Comparison of ENCODE assay signal across 18 cellular contexts in the genomic region with DNA sequence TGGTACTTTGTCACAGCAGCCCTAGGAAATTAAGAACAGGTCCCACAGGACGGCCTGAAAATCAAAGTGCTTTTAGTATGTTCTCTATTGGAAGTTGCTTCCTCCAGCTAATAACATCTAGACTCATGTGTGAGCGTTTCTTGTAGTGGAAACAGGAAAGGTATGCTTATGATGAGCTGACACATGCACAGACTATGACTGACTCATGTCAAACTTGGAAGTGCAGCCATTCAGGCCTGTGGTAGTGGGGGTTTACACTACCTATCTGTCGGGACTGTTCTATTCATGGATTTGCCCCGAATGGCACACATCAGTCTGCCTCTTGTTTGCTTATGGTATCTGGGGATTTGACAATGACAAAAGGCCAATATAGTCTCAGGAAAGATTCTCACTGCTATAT.
DNase-seq lines count a peak whose midpoint lies in the region; ATAC-seq, FAIRE-seq and TF ChIP-seq lines count a peak whose summit lies in the region.
"Had no signal": no experiment of that assay in that cellular context is flagged by ENCODE, and none has a peak within 500 bp of the region (broad histone marks: within the 10 kb centered on the region; RNA-seq: fewer than 3 reads in every experiment).

No MANE protein-coding gene starts in this region.

- H3F3A ChIP-seq in SK-N-SH (replicated peaks; ENCODE audit: insufficient read depth), result no peaks in the 10 kb centered on the region

- H3K9me3 ChIP-seq in SK-N-SH, result no peaks in the 10 kb centered on the region
- H3K9me3 ChIP-seq: neutrophil, right atrium auricular region, suprapubic skin had no signal

- H3K9me3 Mint-ChIP-seq in glutamatergic neuron (ENCODE audit: unreplicated experiment) (no peaks in the 10 kb centered on the region), WTC11 (peaks cover 9% of the 10 kb centered on the region)
- H3K9me3 Mint-ChIP-seq: activated T-cell treated with anti-CD3 and anti-CD28 coated beads, Interleukin-2, amount 50 U/mL, for 24 hours had no signal

- H3K27me3 Mint-ChIP-seq in glutamatergic neuron (ENCODE audit: unreplicated experiment) (no peaks in the 10 kb centered on the region), WTC11 (ENCODE audit: low read depth) (no peaks in the 10 kb centered on the region)

- H4K20me1 ChIP-seq in SK-N-SH (ENCODE audit: insufficient read depth), result no peaks in the 10 kb centered on the region

- no peak overlapping the region for H3K9ac ChIP-seq in SK-N-SH

- CTCF ChIA-PET in SK-N-SH (lab: Yijun Ruan, JAX) (no interaction called here), WTC11 (lab: Charles Lee) (no interaction called here)

- no peaks in the 10 kb centered on the region for H3K36me3 Mint-ChIP-seq in glutamatergic neuron (ENCODE audit: unreplicated experiment)
- no peaks in the 10 kb centered on the region for H3K36me3 Mint-ChIP-seq in WTC11
- H3K36me3 Mint-ChIP-seq: activated naive CD4-positive, alpha-beta T cell treated with anti-CD3 and anti-CD28 coated beads, Interleukin-2, amount 50 U/mL, for 24 hours; immature natural killer cell had no signal

- H3K27ac ChIP-seq in SK-N-SH (ENCODE audit: low read depth in 2 of 2, low read length in 1 of 2), result no peak overlapping the region
- H3K27ac ChIP-seq: neutrophil, right atrium auricular region, suprapubic skin had no signal

- H3K27ac Mint-ChIP-seq in glutamatergic neuron (ENCODE audit: unreplicated experiment) (peak overlapping the region; percentile 48), WTC11 (no peak overlapping the region)
- H3K27ac Mint-ChIP-seq: activated naive CD4-positive, alpha-beta T cell treated with anti-CD3 and anti-CD28 coated beads, Interleukin-2, amount 50 U/mL, for 24 hours; activated T-cell treated with anti-CD3 and anti-CD28 coated beads, Interleukin-2, amount 50 U/mL, for 24 hours; immature natural killer cell had no signal

- peak overlapping the region; percentile 72 for H3K4me3 Mint-ChIP-seq in glutamatergic neuron (ENCODE audit: unreplicated experiment)
- H3K4me3 Mint-ChIP-seq in WTC11, result no peak overlapping the region
- H3K4me3 Mint-ChIP-seq: activated naive CD4-positive, alpha-beta T cell treated with anti-CD3 and anti-CD28 coated beads, Interleukin-2, amount 50 U/mL, for 24 hours; activated T-cell treated with anti-CD3 and anti-CD28 coated beads, Interleukin-2, amount 50 U/mL, for 24 hours; immature natural killer cell had no signal

- H2AFZ ChIP-seq in SK-N-SH (ENCODE audit: low read depth), result 0 out of 2 replicates have a peak overlapping the region, but pooled peaks have one; percentile 44

- H3K4me1 Mint-ChIP-seq in glutamatergic neuron (ENCODE audit: low read depth, unreplicated experiment) (peaks cover 36% of the 10 kb centered on the region), WTC11 (peaks cover 13% of the 10 kb centered on the region)
- H3K4me1 Mint-ChIP-seq: activated naive CD4-positive, alpha-beta T cell treated with anti-CD3 and anti-CD28 coated beads, Interleukin-2, amount 50 U/mL, for 24 hours; immature natural killer cell had no signal

- peak; percentile 100 for FAIRE-seq in HTR-8/SVneo (lab: Jason Lieb, UNC)
- peak; percentile 96 for FAIRE-seq in urothelium cell line (lab: Jason Lieb, UNC)
- FAIRE-seq: HepG2 had no signal

- H3K36me3 ChIP-seq in SK-N-SH (replicated peaks in 1 of 2; ENCODE audit: control insufficient read depth in 1 of 2, insufficient read depth in 2 of 2, low read length in 1 of 2), result no peaks in the 10 kb centered on the region
- H3K36me3 ChIP-seq: neutrophil, right atrium auricular region, suprapubic skin had no signal

- no peak for TF ChIP-seq RAD21 in SK-N-SH (IDR thresholded peaks at IDR 0.05; ENCODE audit: low read length)

- TF ChIP-seq CTCF in SK-N-SH (IDR thresholded peaks at IDR 0.05), result no peak
- TF ChIP-seq CTCF in glutamatergic neuron (IDR thresholded peaks at IDR 0.05; ENCODE audit: partially characterized antibody, unreplicated experiment), result no peak
- TF ChIP-seq CTCF in WTC11 (IDR thresholded peaks at IDR 0.05), result no peak

- H3K4me1 ChIP-seq in SK-N-SH (ENCODE audit: control insufficient read depth in 1 of 2, insufficient read depth in 2 of 2, low read depth in 1 of 2, low read length in 1 of 2), result peaks cover 3 to 5% of the 10 kb centered on the region in 2 experiments; a peak in 2 of 4 replicates
- H3K4me1 ChIP-seq: right atrium auricular region, suprapubic skin had no signal

- TF ChIP-seq EP300 in SK-N-SH (IDR thresholded peaks at IDR 0.05; ENCODE audit: borderline replicate concordance in 1 of 2, low read depth in 1 of 2, low read length in 1 of 2), result no peak

- DNase-seq in HTR-8/SVneo (ENCODE audit: insufficient read length, low spot score) (peak; percentile 48), SK-N-SH (no peak), glutamatergic neuron (no peak), urothelium cell line (ENCODE audit: low spot score) (peak; percentile 76), HUDEP-2 (lab: John Stamatoyannopoulos, UW; ENCODE audit: unreplicated experiment in 76 of 76) (no peak), T-helper 1 cell (no peak), WTC11 (ENCODE audit: low spot score) (no peak)
- DNase-seq: activated CD4-positive, alpha-beta T cell treated with anti-CD3 and anti-CD28 coated beads, Interleukin-2, amount 50 U/mL, for 4 hours; activated T-cell treated with anti-CD3 and anti-CD28 coated beads, Interleukin-2, amount 50 U/mL, for 24 hours; DMS79 treated with DMSO at 0.1 percent for 48 hours; immature natural killer cell; midbrain; SHP77 treated with DMSO at 0.1 percent for 48 hours had no signal

- no peaks in the 10 kb centered on the region for H3K9me2 ChIP-seq in SK-N-SH

- no peaks in the 10 kb centered on the region for H3K79me2 ChIP-seq in SK-N-SH (ENCODE audit: insufficient read depth)

- POLR2A ChIA-PET in SK-N-SH (lab: Yijun Ruan, JAX) (no interaction called here), WTC11 (lab: Charles Lee) (no interaction called here)

- no peaks in the 10 kb centered on the region for H3K27me3 ChIP-seq in SK-N-SH (ENCODE audit: insufficient read depth)
- H3K27me3 ChIP-seq: right atrium auricular region, suprapubic skin had no signal

- ATAC-seq in WTC11, result no peak
- ATAC-seq: HepG2 had no signal

- WGBS in SK-N-SH (ENCODE audit: low lambda C conversion rate), result 43% methylated on average over 3 of the region's 4 CpGs

- no peak overlapping the region for H3K4me3 ChIP-seq in SK-N-SH (ENCODE audit: low read depth in 2 of 2, low read length in 1 of 2)
- H3K4me3 ChIP-seq: right atrium auricular region, suprapubic skin had no signal

- H3K4me2 ChIP-seq in SK-N-SH, result no peak overlapping the region

TF ChIP-seq in SK-N-SH, 30 proteins besides CTCF, POLR2A, EP300 and RAD21 (continues in another document):
- TF ChIP-seq, protein P1, sequence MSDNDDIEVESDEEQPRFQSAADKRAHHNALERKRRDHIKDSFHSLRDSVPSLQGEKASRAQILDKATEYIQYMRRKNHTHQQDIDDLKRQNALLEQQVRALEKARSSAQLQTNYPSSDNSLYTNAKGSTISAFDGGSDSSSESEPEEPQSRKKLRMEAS (IDR thresholded peaks at IDR 0.05; ENCODE audit: low read depth), result no peak
- TF ChIP-seq FOSL2 (IDR thresholded peaks at IDR 0.05; ENCODE audit: borderline replicate concordance, low read depth) (peak; percentile 31; the same call in 1 of the 2 replicates), TAF1 (IDR thresholded peaks at IDR 0.05; ENCODE audit: borderline replicate concordance, low read depth, low read length) (no peak), YY1 (IDR thresholded peaks at IDR 0.05; ENCODE audit: low read depth) (no peak), RXRA (IDR thresholded peaks at IDR 0.05; ENCODE audit: borderline replicate concordance, low read depth) (no peak), SMC3 (IDR thresholded peaks at IDR 0.05; ENCODE audit: low read depth, low read length) (no peak), MXI1 (IDR thresholded peaks at IDR 0.05; ENCODE audit: low read depth, low read length) (no peak)
- TF ChIP-seq, protein P2, sequence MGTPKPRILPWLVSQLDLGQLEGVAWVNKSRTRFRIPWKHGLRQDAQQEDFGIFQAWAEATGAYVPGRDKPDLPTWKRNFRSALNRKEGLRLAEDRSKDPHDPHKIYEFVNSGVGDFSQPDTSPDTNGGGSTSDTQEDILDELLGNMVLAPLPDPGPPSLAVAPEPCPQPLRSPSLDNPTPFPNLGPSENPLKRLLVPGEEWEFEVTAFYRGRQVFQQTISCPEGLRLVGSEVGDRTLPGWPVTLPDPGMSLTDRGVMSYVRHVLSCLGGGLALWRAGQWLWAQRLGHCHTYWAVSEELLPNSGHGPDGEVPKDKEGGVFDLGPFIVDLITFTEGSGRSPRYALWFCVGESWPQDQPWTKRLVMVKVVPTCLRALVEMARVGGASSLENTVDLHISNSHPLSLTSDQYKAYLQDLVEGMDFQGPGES (IDR thresholded peaks at IDR 0.05; ENCODE audit: low read depth, low read length), result no peak

TF ChIP-seq in WTC11, 78 proteins besides CTCF, POLR2A, EP300 and RAD21 (continues in another document):
- TF ChIP-seq, protein P3, sequence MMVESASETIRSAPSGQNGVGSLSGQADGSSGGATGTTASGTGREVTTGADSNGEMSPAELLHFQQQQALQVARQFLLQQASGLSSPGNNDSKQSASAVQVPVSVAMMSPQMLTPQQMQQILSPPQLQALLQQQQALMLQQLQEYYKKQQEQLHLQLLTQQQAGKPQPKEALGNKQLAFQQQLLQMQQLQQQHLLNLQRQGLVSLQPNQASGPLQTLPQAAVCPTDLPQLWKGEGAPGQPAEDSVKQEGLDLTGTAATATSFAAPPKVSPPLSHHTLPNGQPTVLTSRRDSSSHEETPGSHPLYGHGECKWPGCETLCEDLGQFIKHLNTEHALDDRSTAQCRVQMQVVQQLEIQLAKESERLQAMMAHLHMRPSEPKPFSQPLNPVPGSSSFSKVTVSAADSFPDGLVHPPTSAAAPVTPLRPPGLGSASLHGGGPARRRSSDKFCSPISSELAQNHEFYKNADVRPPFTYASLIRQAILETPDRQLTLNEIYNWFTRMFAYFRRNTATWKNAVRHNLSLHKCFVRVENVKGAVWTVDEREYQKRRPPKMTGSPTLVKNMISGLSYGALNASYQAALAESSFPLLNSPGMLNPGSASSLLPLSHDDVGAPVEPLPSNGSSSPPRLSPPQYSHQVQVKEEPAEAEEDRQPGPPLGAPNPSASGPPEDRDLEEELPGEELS (CRISPR knock-in tag; IDR thresholded peaks at IDR 0.05), result no peak
- TF ChIP-seq IRF2 (CRISPR knock-in tag; IDR thresholded peaks at IDR 0.05; ENCODE audit: borderline replicate concordance, low read depth), result no peak
- TF ChIP-seq SMAD3 (CRISPR knock-in tag; IDR thresholded peaks at IDR 0.05; ENCODE audit: borderline replicate concordance), result no peak
- no peak for TF ChIP-seq KAT7 (CRISPR knock-in tag; IDR thresholded peaks at IDR 0.05; ENCODE audit: borderline replicate concordance)
- TF ChIP-seq ZNF219 (CRISPR knock-in tag; IDR thresholded peaks at IDR 0.05; ENCODE audit: borderline replicate concordance), result no peak
- no peak for TF ChIP-seq JUN (CRISPR knock-in tag; IDR thresholded peaks at IDR 0.05)

Comparison
In these comparisons a context has a peak if more than half of its experiments do, and no peak if none do; other contexts are left out.
1. DNase-seq: peak in HTR-8/SVneo (single experiment) and urothelium cell line (single experiment); none in SK-N-SH (single experiment), glutamatergic neuron (single experiment), HUDEP-2 (0 of 76), T-helper 1 cell (0 of 5) and WTC11 (single experiment).